Comparison of ENCODE assay signal across 21 cellular contexts in genomic region chr1:231630558-231631205, GRCh38. TPM values are rescaled to one million over a fixed set of nuclear protein-coding genes. Genes with fewer than 3 reads are reported as not detected.
DNase-seq lines count a peak whose midpoint lies in the region; ATAC-seq and TF ChIP-seq lines count a peak whose summit lies in the region.
"Had no signal": no experiment of that assay in that cellular context is flagged by ENCODE, and none has a peak within 500 bp of the region (broad histone marks: within the 10 kb centered on the region; RNA-seq: fewer than 3 reads in every experiment).

No MANE protein-coding gene starts in this region.

- H3K27me3 Mint-ChIP-seq in naive thymus-derived CD8-positive, alpha-beta T cell: no peaks in the 10 kb centered on the region
- H3K27me3 Mint-ChIP-seq: central memory CD8-positive, alpha-beta T cell; effector memory CD8-positive, alpha-beta T cell had no signal

- no peaks in the 10 kb centered on the region for H3K36me3 ChIP-seq in BJ (ENCODE audit: control insufficient read depth, insufficient read depth, low read length)

- in situ Hi-C loops in astrocyte of the spinal cord (cut with HindIII; ENCODE audit: low sequenced_read_pairs): no loop called here

- POLR2A ChIA-PET in BJ (lab: Charles Lee): interaction anchor here (0.6 to 1.1 kb wide), 2 partner anchors 10 to 19 kb away, joined by 3 read pairs; no protein-coding TSS in a partner anchor
- POLR2A ChIA-PET in naive thymus-derived CD8-positive, alpha-beta T cell (lab: Charles Lee): interaction anchor here (0.7 kb wide), 1 partner anchor 12 kb away, joined by 3 read pairs; no protein-coding TSS in a partner anchor

- peak overlapping the region in 8 of 10 donors; percentile 6 to 66 (median 52) for H3K27ac Mint-ChIP-seq in naive thymus-derived CD8-positive, alpha-beta T cell
- H3K27ac Mint-ChIP-seq: activated T-cell treated with anti-CD3 and anti-CD28 coated beads, Interleukin-2, amount 50 U/mL, for 72 hours; effector memory CD8-positive, alpha-beta T cell had no signal

- no peak overlapping the region for H3K4me3 Mint-ChIP-seq in naive thymus-derived CD8-positive, alpha-beta T cell
- H3K4me3 Mint-ChIP-seq: activated T-cell treated with anti-CD3 and anti-CD28 coated beads, Interleukin-2, amount 50 U/mL, for 72 hours; central memory CD8-positive, alpha-beta T cell; effector memory CD8-positive, alpha-beta T cell had no signal

- no peaks in the 10 kb centered on the region for H3K9me3 Mint-ChIP-seq in naive thymus-derived CD8-positive, alpha-beta T cell
- H3K9me3 Mint-ChIP-seq: activated T-cell treated with anti-CD3 and anti-CD28 coated beads, Interleukin-2, amount 50 U/mL, for 72 hours; central memory CD8-positive, alpha-beta T cell; effector memory CD8-positive, alpha-beta T cell had no signal

- ATAC-seq in naive thymus-derived CD8-positive, alpha-beta T cell: no peak
- ATAC-seq in GM21619 (IDR thresholded peaks at IDR 0.05; ENCODE audit: unreplicated experiment) (no peak), HG02885 (IDR thresholded peaks at IDR 0.05; ENCODE audit: poor library complexity, unreplicated experiment) (no peak)
- ATAC-seq: activated T-cell treated with anti-CD3 and anti-CD28 coated beads, Interleukin-2, amount 50 U/mL, for 72 hours; effector memory CD8-positive, alpha-beta T cell; left colon had no signal

- H3K27me3 ChIP-seq in BJ (ENCODE audit: control insufficient read depth, insufficient read depth, low read length): no peaks in the 10 kb centered on the region

- peaks cover 20 to 44% (median 39%) of the 10 kb centered on the region in 4 donors for H3K4me1 Mint-ChIP-seq in naive thymus-derived CD8-positive, alpha-beta T cell

- no peaks in the 10 kb centered on the region for H3K36me3 Mint-ChIP-seq in naive thymus-derived CD8-positive, alpha-beta T cell

- peak; percentile 74 for DNase-seq in BJ (ENCODE audit: low read depth)
- DNase-seq in HCEC 1CT: peak; percentile 70
- DNase-seq in astrocyte of the spinal cord (ENCODE audit: low read depth, low spot score): peak; percentile 47
- DNase-seq in naive thymus-derived CD8-positive, alpha-beta T cell: no peak
- DNase-seq in DMS153 treated with DMSO at 0.1 percent for 48 hours (lab: John Stamatoyannopoulos, UW; ENCODE audit: unreplicated experiment): no peak
- no peak for DNase-seq in RPMI8226
- DNase-seq: activated CD4-positive, alpha-beta T cell treated with anti-CD3 and anti-CD28 coated beads, Interleukin-2, amount 50 U/mL, for 48 hours; activated T-cell treated with anti-CD3 and anti-CD28 coated beads, Interleukin-2, amount 50 U/mL, for 72 hours; C1 segment of cervical spinal cord; DND-41; effector memory CD8-positive, alpha-beta T cell; left colon; NCI-H146; NCI-H446; NK-92 treated with Interleukin-12 subunit alpha and Interleukin-12 subunit beta, amount 100 ng/mL, for 24 hours; posterior cingulate gyrus; small intestine; SW 1271 had no signal

- CTCF ChIA-PET in BJ (lab: Yijun Ruan, JAX): interaction anchor here (0.8 kb wide), 1 partner anchor 13 kb away, joined by 3 read pairs; no protein-coding TSS in a partner anchor

- H3K4me3 ChIP-seq in BJ (ENCODE audit: low read depth, low read length) (no peak overlapping the region), astrocyte of the spinal cord (ENCODE audit: low read depth, low read length) (no peak overlapping the region)

- TF ChIP-seq CTCF in BJ (IDR thresholded peaks at IDR 0.05; ENCODE audit: insufficient read depth, low read depth, low read length) (no peak), astrocyte of the spinal cord (IDR thresholded peaks at IDR 0.05; ENCODE audit: low read depth, low read length) (no peak)

RNA-seq across cellular contexts. Expression of gene DISC1, which starts 4.1 kb away (rescaled TPM):
- 1.9 and 2.3 TPM in 2 replicates for polyA plus RNA-seq in BJ (2011; rRNA removed)
- polyA minus RNA-seq in BJ (2011; rRNA and poly(A)+ RNA removed): 6.5 and 7.3 TPM in 2 replicates
- total RNA-seq in naive thymus-derived CD8-positive, alpha-beta T cell: 1 to 10 TPM; 7.6 to 9.0 TPM
- polyA plus RNA-seq in naive thymus-derived CD8-positive, alpha-beta T cell: 1 to 10 TPM; 2.5 to 3.6 (median 3.5) TPM

Comparison
In these comparisons a context has a peak if more than half of its experiments do, and no peak if none do; other contexts are left out.
1. DNase-seq: peak in BJ (single experiment), HCEC 1CT (single experiment) and astrocyte of the spinal cord (single experiment); none in naive thymus-derived CD8-positive, alpha-beta T cell (0 of 10), DMS153 treated with DMSO at 0.1 percent for 48 hours (single experiment) and RPMI8226 (single experiment).